Comparison of ENCODE assay signal across 1 cellular context in the genomic region with DNA sequence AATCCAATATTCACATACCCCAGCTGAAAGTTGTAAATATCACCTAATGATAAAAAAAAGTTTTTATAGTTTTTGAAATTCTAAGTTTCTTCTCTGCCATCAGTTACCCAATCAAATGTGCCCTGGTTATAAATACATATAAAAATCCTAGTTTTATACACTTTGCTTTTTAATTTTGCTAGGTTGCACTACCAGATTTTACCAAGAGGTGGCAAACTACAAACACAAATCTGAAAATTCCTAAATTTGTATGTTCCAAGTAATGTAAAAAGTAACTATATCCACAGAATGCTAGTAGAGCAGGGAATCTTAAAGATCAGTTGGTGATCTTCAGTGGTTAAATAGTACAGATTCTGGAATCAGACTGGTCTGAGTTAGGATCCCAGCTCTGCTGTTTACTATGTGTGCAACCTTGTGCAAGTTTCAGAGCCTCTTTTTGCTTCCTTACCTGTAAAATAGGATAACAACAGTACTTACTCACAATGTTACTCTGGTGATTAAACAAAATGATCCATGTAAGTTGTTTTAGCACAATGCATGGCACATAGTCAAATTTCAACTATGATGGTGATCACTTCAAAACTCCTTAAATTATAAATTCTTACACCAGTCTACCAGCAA.
TF ChIP-seq lines count a peak whose summit lies in the region.

No MANE protein-coding gene starts in this region.

TF ChIP-seq in GM23338, 12 proteins besides CTCF, POLR2A, EP300 and RAD21:
- TF ChIP-seq, protein P1, sequence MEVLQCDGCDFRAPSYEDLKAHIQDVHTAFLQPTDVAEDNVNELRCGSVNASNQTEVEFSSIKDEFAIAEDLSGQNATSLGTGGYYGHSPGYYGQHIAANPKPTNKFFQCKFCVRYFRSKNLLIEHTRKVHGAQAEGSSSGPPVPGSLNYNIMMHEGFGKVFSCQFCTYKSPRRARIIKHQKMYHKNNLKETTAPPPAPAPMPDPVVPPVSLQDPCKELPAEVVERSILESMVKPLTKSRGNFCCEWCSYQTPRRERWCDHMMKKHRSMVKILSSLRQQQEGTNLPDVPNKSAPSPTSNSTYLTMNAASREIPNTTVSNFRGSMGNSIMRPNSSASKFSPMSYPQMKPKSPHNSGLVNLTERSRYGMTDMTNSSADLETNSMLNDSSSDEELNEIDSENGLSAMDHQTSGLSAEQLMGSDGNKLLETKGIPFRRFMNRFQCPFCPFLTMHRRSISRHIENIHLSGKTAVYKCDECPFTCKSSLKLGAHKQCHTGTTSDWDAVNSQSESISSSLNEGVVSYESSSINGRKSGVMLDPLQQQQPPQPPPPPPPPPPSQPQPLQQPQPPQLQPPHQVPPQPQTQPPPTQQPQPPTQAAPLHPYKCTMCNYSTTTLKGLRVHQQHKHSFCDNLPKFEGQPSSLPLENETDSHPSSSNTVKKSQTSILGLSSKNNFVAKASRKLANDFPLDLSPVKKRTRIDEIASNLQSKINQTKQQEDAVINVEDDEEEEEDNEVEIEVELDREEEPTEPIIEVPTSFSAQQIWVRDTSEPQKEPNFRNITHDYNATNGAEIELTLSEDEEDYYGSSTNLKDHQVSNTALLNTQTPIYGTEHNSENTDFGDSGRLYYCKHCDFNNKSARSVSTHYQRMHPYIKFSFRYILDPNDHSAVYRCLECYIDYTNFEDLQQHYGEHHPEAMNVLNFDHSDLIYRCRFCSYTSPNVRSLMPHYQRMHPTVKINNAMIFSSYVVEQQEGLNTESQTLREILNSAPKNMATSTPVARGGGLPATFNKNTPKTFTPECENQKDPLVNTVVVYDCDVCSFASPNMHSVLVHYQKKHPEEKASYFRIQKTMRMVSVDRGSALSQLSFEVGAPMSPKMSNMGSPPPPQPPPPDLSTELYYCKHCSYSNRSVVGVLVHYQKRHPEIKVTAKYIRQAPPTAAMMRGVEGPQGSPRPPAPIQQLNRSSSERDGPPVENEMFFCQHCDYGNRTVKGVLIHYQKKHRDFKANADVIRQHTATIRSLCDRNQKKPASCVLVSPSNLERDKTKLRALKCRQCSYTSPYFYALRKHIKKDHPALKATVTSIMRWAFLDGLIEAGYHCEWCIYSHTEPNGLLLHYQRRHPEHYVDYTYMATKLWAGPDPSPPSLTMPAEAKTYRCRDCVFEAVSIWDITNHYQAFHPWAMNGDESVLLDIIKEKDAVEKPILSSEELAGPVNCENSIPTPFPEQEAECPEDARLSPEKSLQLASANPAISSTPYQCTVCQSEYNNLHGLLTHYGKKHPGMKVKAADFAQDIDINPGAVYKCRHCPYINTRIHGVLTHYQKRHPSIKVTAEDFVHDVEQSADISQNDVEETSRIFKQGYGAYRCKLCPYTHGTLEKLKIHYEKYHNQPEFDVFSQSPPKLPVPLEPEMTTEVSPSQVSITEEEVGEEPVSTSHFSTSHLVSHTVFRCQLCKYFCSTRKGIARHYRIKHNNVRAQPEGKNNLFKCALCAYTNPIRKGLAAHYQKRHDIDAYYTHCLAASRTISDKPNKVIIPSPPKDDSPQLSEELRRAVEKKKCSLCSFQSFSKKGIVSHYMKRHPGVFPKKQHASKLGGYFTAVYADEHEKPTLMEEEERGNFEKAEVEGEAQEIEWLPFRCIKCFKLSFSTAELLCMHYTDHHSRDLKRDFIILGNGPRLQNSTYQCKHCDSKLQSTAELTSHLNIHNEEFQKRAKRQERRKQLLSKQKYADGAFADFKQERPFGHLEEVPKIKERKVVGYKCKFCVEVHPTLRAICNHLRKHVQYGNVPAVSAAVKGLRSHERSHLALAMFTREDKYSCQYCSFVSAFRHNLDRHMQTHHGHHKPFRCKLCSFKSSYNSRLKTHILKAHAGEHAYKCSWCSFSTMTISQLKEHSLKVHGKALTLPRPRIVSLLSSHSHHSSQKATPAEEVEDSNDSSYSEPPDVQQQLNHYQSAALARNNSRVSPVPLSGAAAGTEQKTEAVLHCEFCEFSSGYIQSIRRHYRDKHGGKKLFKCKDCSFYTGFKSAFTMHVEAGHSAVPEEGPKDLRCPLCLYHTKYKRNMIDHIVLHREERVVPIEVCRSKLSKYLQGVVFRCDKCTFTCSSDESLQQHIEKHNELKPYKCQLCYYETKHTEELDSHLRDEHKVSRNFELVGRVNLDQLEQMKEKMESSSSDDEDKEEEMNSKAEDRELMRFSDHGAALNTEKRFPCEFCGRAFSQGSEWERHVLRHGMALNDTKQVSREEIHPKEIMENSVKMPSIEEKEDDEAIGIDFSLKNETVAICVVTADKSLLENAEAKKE (CRISPR knock-in tag; IDR thresholded peaks at IDR 0.05): no peak
- TF ChIP-seq STAT1 (IDR thresholded peaks at IDR 0.05; ENCODE audit: unreplicated experiment) (no peak), REST (IDR thresholded peaks at IDR 0.05; ENCODE audit: unreplicated experiment) (no peak), NANOG (IDR thresholded peaks at IDR 0.05; ENCODE audit: borderline replicate concordance) (no peak), POLR2AphosphoS5 (IDR thresholded peaks at IDR 0.05; ENCODE audit: low read depth) (no peak), ZNF331 (CRISPR knock-in tag; IDR thresholded peaks at IDR 0.05; ENCODE audit: low read depth) (no peak), JUNB (IDR thresholded peaks at IDR 0.05; ENCODE audit: unreplicated experiment) (no peak), ZNF114 (CRISPR knock-in tag; IDR thresholded peaks at IDR 0.05) (no peak), CREB1 (CRISPR knock-in tag; IDR thresholded peaks at IDR 0.05; ENCODE audit: low read depth) (no peak), EZH2phosphoT487 (IDR thresholded peaks at IDR 0.05; ENCODE audit: unreplicated experiment) (no peak)
- TF ChIP-seq, protein P2, sequence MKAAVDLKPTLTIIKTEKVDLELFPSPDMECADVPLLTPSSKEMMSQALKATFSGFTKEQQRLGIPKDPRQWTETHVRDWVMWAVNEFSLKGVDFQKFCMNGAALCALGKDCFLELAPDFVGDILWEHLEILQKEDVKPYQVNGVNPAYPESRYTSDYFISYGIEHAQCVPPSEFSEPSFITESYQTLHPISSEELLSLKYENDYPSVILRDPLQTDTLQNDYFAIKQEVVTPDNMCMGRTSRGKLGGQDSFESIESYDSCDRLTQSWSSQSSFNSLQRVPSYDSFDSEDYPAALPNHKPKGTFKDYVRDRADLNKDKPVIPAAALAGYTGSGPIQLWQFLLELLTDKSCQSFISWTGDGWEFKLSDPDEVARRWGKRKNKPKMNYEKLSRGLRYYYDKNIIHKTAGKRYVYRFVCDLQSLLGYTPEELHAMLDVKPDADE (IDR thresholded peaks at IDR 0.05): no peak
TF ChIP-seq in GM23338: peak in this region for 0.
